3 cellular contexts compared by ENCODE assay signal in the genomic region with DNA sequence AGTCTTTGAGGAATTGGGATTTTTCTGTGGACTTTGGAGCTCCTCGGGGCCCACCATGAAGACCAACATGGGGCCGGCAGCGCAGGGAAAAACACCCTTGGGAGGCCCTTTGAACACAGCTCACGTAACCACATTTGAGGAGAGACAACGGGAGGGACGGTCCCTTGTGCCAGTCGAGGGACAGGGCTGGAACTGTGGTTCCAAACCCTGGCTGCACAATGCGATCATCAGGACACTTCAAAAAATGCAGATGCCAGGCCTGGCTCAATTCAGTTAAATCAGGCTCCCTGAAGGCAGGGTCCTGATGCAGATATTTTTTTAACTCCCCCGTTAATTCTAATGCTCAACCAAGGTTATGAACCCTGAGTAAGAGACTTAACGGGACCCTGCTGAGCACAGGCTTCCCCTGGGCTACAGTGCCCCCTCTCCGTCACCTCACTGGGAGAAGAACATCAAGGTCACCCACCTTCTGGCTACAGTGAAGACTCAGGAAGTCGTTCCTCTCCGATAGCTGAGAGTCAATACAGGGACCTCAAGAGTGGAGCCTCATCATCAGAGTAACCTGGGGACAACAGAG.
TF ChIP-seq lines count a peak whose summit lies in the region.

No MANE protein-coding gene starts in this region.

TF ChIP-seq in SK-N-SH, 30 proteins besides CTCF, POLR2A, EP300 and RAD21 (continues in another document):
- TF ChIP-seq GATA2 (CRISPR knock-in tag; IDR thresholded peaks at IDR 0.05) (no peak), SIN3A (IDR thresholded peaks at IDR 0.05; ENCODE audit: borderline replicate concordance, low read depth, low read length) (no peak), USF2 (IDR thresholded peaks at IDR 0.05; ENCODE audit: borderline replicate concordance, low read depth, low read length) (no peak), MXI1 (IDR thresholded peaks at IDR 0.05; ENCODE audit: low read depth, low read length) (no peak), SMC3 (IDR thresholded peaks at IDR 0.05; ENCODE audit: low read depth, low read length) (no peak), FOXJ3 (CRISPR knock-in tag; IDR thresholded peaks at IDR 0.05) (no peak), RXRA (IDR thresholded peaks at IDR 0.05; ENCODE audit: borderline replicate concordance, low read depth) (no peak), ZBTB33 (IDR thresholded peaks at IDR 0.05; ENCODE audit: borderline replicate concordance, low read depth) (no peak), TEAD4 (IDR thresholded peaks at IDR 0.05; ENCODE audit: borderline replicate concordance, insufficient read depth) (no peak), FOSL2 (IDR thresholded peaks at IDR 0.05; ENCODE audit: borderline replicate concordance, low read depth) (no peak), NRF1 (IDR thresholded peaks at IDR 0.05; ENCODE audit: low read depth, low read length) (no peak), CHD2 (IDR thresholded peaks at IDR 0.05; ENCODE audit: low read length, partially characterized antibody) (no peak)
- TF ChIP-seq, protein P1, sequence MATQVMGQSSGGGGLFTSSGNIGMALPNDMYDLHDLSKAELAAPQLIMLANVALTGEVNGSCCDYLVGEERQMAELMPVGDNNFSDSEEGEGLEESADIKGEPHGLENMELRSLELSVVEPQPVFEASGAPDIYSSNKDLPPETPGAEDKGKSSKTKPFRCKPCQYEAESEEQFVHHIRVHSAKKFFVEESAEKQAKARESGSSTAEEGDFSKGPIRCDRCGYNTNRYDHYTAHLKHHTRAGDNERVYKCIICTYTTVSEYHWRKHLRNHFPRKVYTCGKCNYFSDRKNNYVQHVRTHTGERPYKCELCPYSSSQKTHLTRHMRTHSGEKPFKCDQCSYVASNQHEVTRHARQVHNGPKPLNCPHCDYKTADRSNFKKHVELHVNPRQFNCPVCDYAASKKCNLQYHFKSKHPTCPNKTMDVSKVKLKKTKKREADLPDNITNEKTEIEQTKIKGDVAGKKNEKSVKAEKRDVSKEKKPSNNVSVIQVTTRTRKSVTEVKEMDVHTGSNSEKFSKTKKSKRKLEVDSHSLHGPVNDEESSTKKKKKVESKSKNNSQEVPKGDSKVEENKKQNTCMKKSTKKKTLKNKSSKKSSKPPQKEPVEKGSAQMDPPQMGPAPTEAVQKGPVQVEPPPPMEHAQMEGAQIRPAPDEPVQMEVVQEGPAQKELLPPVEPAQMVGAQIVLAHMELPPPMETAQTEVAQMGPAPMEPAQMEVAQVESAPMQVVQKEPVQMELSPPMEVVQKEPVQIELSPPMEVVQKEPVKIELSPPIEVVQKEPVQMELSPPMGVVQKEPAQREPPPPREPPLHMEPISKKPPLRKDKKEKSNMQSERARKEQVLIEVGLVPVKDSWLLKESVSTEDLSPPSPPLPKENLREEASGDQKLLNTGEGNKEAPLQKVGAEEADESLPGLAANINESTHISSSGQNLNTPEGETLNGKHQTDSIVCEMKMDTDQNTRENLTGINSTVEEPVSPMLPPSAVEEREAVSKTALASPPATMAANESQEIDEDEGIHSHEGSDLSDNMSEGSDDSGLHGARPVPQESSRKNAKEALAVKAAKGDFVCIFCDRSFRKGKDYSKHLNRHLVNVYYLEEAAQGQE (IDR thresholded peaks at IDR 0.05; ENCODE audit: low read depth, low read length) = no peak

TF ChIP-seq in SK-N-SH treated with all-trans-retinoic acid at 6 μM for 48 hours, 23 proteins besides CTCF, POLR2A, EP300 and RAD21:
- TF ChIP-seq ZNF8 (CRISPR knock-in tag; IDR thresholded peaks at IDR 0.05) (no peak), ARNTL (CRISPR knock-in tag; IDR thresholded peaks at IDR 0.05; ENCODE audit: borderline replicate concordance, low read depth) (no peak), CSDC2 (CRISPR knock-in tag; IDR thresholded peaks at IDR 0.05) (no peak), ZNF70 (CRISPR knock-in tag; IDR thresholded peaks at IDR 0.05) (no peak), OSR1 (CRISPR knock-in tag; IDR thresholded peaks at IDR 0.05) (no peak), ZNF565 (CRISPR knock-in tag; conservative IDR thresholded peaks at IDR 0.05; ENCODE audit: low read depth) (no peak), TSHZ2 (CRISPR knock-in tag; IDR thresholded peaks at IDR 0.05) (no peak), SNAI2 (CRISPR knock-in tag; IDR thresholded peaks at IDR 0.05) (no peak), ZC3H10 (CRISPR knock-in tag; IDR thresholded peaks at IDR 0.05) (no peak), ZFP30 (CRISPR knock-in tag; IDR thresholded peaks at IDR 0.05) (no peak)
- TF ChIP-seq, protein P2, sequence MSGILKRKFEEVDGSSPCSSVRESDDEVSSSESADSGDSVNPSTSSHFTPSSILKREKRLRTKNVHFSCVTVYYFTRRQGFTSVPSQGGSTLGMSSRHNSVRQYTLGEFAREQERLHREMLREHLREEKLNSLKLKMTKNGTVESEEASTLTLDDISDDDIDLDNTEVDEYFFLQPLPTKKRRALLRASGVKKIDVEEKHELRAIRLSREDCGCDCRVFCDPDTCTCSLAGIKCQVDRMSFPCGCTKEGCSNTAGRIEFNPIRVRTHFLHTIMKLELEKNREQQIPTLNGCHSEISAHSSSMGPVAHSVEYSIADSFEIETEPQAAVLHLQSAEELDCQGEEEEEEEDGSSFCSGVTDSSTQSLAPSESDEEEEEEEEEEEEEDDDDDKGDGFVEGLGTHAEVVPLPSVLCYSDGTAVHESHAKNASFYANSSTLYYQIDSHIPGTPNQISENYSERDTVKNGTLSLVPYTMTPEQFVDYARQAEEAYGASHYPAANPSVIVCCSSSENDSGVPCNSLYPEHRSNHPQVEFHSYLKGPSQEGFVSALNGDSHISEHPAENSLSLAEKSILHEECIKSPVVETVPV (CRISPR knock-in tag; IDR thresholded peaks at IDR 0.05) = no peak
TF ChIP-seq in SK-N-SH treated with all-trans-retinoic acid at 6 μM for 48 hours: peak in this region for 0.

TF ChIP-seq in H1, 55 proteins besides CTCF, POLR2A, EP300 and RAD21:
- TF ChIP-seq SP4 (IDR thresholded peaks at IDR 0.05; ENCODE audit: low read length) (no peak), TEAD4 (IDR thresholded peaks at IDR 0.05; ENCODE audit: low read depth, low read length) (no peak), HDAC2 (IDR thresholded peaks at IDR 0.05; ENCODE audit: borderline replicate concordance in 1 of 2, low read depth in 2 of 2, low read length in 2 of 2) (no peak), CHD1 (IDR thresholded peaks at IDR 0.05; ENCODE audit: low read depth, low read length) (no peak), POU5F1 (IDR thresholded peaks at IDR 0.05; ENCODE audit: low read depth, low read length) (no peak), ATF3 (IDR thresholded peaks at IDR 0.05; ENCODE audit: insufficient read depth, low read depth, low read length) (no peak), RFX5 (IDR thresholded peaks at IDR 0.05; ENCODE audit: borderline replicate concordance, low read depth, low read length) (no peak), NANOG (IDR thresholded peaks at IDR 0.05; ENCODE audit: insufficient read depth, low read depth, low read length, poor library complexity, severe bottlenecking) (no peak), KDM4A (IDR thresholded peaks at IDR 0.05; ENCODE audit: low read depth, low read length, severe bottlenecking) (no peak), KDM1A (IDR thresholded peaks at IDR 0.05; ENCODE audit: borderline replicate concordance, low read length) (no peak), POLR2AphosphoS5 (IDR thresholded peaks at IDR 0.05; ENCODE audit: low read depth, low read length) (no peak), SIX5 (IDR thresholded peaks at IDR 0.05; ENCODE audit: low read depth, low read length) (no peak), TAF7 (optimal IDR thresholded peaks at IDR 0.05; ENCODE audit: borderline replicate concordance, low read depth, low read length) (no peak), EZH2 (IDR thresholded peaks at IDR 0.05; ENCODE audit: low read depth, low read length, severe bottlenecking) (no peak), RBBP5 (IDR thresholded peaks at IDR 0.05; ENCODE audit: borderline replicate concordance, low read depth, low read length) (no peak), ASH2L (IDR thresholded peaks at IDR 0.05; ENCODE audit: low read length) (no peak), CBX8 (IDR thresholded peaks at IDR 0.05; ENCODE audit: borderline replicate concordance, low read depth, low read length) (no peak), SP1 (IDR thresholded peaks at IDR 0.05; ENCODE audit: low read depth, low read length) (no peak)
- TF ChIP-seq, protein P3, sequence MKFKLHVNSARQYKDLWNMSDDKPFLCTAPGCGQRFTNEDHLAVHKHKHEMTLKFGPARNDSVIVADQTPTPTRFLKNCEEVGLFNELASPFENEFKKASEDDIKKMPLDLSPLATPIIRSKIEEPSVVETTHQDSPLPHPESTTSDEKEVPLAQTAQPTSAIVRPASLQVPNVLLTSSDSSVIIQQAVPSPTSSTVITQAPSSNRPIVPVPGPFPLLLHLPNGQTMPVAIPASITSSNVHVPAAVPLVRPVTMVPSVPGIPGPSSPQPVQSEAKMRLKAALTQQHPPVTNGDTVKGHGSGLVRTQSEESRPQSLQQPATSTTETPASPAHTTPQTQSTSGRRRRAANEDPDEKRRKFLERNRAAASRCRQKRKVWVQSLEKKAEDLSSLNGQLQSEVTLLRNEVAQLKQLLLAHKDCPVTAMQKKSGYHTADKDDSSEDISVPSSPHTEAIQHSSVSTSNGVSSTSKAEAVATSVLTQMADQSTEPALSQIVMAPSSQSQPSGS (IDR thresholded peaks at IDR 0.05; ENCODE audit: low read length) = no peak
